Comparison of ENCODE assay signal across 1 cellular context in the genomic region with DNA sequence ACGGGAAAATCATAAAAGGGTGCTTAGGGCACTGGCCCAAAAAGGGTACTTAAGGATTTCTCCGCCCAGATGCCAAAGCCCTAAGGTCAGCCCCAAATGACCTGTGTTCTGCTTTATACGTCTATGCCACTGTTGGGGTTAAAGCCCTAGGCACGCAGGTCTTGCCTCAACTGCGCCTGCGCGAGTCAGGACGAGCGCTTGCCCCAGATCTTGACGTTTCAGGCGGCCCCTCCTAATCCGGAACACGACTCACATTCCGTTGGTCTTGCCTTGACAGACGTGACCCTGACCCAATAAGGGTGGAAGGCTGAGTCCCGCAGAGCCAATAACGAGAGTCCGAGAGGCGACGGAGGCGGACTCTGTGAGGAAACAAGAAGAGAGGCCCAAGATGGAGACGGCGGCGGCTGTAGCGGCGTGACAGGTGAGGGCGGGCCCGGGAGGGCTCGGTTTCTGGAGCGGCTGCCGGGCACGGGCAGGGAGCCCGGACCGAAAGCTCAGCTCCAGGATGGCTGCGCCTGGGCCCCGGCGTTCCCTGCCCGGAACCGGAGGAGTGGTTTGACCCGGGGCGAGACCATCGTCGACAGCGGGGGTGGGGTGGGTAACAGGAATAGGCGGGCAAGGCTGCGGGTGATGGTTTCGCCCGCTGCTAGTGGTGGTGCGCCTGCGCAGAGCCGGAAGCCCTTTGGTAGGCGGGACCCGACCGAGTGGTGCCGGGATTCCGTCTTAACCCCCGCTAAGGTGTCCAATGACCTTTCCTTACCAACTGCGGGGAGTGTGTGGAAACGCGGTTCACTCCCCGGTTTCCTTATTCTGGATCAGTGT.
TF ChIP-seq lines count a peak whose summit lies in the region.

A gene (plus strand): TSS at position 375 of the 822 bp plus-strand sequence. CDS start 1,763 bp downstream, outside the sequence.

TF ChIP-seq in HepG2, 621 proteins besides CTCF, POLR2A, EP300 and RAD21 (continued from another document and continues in another):
- no peak for TF ChIP-seq MXD4 (CRISPR knock-in tag; IDR thresholded peaks at IDR 0.05)
- TF ChIP-seq, protein P1, sequence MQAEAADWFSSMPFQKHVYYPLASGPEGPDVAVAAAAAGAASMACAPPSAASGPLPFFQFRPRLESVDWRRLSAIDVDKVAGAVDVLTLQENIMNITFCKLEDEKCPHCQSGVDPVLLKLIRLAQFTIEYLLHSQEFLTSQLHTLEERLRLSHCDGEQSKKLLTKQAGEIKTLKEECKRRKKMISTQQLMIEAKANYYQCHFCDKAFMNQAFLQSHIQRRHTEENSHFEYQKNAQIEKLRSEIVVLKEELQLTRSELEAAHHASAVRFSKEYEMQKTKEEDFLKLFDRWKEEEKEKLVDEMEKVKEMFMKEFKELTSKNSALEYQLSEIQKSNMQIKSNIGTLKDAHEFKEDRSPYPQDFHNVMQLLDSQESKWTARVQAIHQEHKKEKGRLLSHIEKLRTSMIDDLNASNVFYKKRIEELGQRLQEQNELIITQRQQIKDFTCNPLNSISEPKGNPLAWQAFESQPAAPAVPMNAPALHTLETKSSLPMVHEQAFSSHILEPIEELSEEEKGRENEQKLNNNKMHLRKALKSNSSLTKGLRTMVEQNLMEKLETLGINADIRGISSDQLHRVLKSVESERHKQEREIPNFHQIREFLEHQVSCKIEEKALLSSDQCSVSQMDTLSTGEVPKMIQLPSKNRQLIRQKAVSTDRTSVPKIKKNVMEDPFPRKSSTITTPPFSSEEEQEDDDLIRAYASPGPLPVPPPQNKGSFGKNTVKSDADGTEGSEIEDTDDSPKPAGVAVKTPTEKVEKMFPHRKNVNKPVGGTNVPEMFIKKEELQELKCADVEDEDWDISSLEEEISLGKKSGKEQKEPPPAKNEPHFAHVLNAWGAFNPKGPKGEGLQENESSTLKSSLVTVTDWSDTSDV (CRISPR knock-in tag; IDR thresholded peaks at IDR 0.05): no peak
- no peak for TF ChIP-seq ZBTB7B (CRISPR knock-in tag; IDR thresholded peaks at IDR 0.05)
- TF ChIP-seq, protein P2, sequence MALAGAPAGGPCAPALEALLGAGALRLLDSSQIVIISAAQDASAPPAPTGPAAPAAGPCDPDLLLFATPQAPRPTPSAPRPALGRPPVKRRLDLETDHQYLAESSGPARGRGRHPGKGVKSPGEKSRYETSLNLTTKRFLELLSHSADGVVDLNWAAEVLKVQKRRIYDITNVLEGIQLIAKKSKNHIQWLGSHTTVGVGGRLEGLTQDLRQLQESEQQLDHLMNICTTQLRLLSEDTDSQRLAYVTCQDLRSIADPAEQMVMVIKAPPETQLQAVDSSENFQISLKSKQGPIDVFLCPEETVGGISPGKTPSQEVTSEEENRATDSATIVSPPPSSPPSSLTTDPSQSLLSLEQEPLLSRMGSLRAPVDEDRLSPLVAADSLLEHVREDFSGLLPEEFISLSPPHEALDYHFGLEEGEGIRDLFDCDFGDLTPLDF (CRISPR knock-in tag; IDR thresholded peaks at IDR 0.05): peak; percentile 60; the same call in 1 of the 2 replicates
- TF ChIP-seq, protein P3, sequence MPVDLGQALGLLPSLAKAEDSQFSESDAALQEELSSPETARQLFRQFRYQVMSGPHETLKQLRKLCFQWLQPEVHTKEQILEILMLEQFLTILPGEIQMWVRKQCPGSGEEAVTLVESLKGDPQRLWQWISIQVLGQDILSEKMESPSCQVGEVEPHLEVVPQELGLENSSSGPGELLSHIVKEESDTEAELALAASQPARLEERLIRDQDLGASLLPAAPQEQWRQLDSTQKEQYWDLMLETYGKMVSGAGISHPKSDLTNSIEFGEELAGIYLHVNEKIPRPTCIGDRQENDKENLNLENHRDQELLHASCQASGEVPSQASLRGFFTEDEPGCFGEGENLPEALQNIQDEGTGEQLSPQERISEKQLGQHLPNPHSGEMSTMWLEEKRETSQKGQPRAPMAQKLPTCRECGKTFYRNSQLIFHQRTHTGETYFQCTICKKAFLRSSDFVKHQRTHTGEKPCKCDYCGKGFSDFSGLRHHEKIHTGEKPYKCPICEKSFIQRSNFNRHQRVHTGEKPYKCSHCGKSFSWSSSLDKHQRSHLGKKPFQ (CRISPR knock-in tag; IDR thresholded peaks at IDR 0.05; ENCODE audit: insufficient replicate concordance): no peak
- no peak for TF ChIP-seq ZNF749 (CRISPR knock-in tag; IDR thresholded peaks at IDR 0.05; ENCODE audit: borderline replicate concordance)
- TF ChIP-seq, protein P4, sequence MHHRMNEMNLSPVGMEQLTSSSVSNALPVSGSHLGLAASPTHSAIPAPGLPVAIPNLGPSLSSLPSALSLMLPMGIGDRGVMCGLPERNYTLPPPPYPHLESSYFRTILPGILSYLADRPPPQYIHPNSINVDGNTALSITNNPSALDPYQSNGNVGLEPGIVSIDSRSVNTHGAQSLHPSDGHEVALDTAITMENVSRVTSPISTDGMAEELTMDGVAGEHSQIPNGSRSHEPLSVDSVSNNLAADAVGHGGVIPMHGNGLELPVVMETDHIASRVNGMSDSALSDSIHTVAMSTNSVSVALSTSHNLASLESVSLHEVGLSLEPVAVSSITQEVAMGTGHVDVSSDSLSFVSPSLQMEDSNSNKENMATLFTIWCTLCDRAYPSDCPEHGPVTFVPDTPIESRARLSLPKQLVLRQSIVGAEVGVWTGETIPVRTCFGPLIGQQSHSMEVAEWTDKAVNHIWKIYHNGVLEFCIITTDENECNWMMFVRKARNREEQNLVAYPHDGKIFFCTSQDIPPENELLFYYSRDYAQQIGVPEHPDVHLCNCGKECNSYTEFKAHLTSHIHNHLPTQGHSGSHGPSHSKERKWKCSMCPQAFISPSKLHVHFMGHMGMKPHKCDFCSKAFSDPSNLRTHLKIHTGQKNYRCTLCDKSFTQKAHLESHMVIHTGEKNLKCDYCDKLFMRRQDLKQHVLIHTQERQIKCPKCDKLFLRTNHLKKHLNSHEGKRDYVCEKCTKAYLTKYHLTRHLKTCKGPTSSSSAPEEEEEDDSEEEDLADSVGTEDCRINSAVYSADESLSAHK (CRISPR knock-in tag; IDR thresholded peaks at IDR 0.05; ENCODE audit: borderline replicate concordance): no peak
- TF ChIP-seq ATAD3A (CRISPR knock-in tag; IDR thresholded peaks at IDR 0.05): no peak
- no peak for TF ChIP-seq U2AF2 (IDR thresholded peaks at IDR 0.05; ENCODE audit: low read depth, low read length)
- no peak for TF ChIP-seq ZNF17 (CRISPR knock-in tag; IDR thresholded peaks at IDR 0.05)
- TF ChIP-seq KDM1A (CRISPR knock-in tag; IDR thresholded peaks at IDR 0.05): no peak
- peak; percentile 61; the same call in 1 of the 2 replicates for TF ChIP-seq SPEN (CRISPR knock-in tag; IDR thresholded peaks at IDR 0.05; ENCODE audit: low read depth)
- TF ChIP-seq GZF1 (CRISPR knock-in tag; IDR thresholded peaks at IDR 0.05): no peak
- no peak for TF ChIP-seq NONO (IDR thresholded peaks at IDR 0.05)
- no peak for TF ChIP-seq NONO (CRISPR knock-in tag; conservative IDR thresholded peaks at IDR 0.05)
- TF ChIP-seq ZNF891 (CRISPR knock-in tag; IDR thresholded peaks at IDR 0.05): no peak
- TF ChIP-seq, protein P5, sequence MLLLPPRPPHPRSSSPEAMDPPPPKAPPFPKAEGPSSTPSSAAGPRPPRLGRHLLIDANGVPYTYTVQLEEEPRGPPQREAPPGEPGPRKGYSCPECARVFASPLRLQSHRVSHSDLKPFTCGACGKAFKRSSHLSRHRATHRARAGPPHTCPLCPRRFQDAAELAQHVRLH (CRISPR knock-in tag; IDR thresholded peaks at IDR 0.05; ENCODE audit: borderline replicate concordance, low read depth): no peak
- no peak for TF ChIP-seq ELF3 (CRISPR knock-in tag; IDR thresholded peaks at IDR 0.05)
- TF ChIP-seq, protein P6, sequence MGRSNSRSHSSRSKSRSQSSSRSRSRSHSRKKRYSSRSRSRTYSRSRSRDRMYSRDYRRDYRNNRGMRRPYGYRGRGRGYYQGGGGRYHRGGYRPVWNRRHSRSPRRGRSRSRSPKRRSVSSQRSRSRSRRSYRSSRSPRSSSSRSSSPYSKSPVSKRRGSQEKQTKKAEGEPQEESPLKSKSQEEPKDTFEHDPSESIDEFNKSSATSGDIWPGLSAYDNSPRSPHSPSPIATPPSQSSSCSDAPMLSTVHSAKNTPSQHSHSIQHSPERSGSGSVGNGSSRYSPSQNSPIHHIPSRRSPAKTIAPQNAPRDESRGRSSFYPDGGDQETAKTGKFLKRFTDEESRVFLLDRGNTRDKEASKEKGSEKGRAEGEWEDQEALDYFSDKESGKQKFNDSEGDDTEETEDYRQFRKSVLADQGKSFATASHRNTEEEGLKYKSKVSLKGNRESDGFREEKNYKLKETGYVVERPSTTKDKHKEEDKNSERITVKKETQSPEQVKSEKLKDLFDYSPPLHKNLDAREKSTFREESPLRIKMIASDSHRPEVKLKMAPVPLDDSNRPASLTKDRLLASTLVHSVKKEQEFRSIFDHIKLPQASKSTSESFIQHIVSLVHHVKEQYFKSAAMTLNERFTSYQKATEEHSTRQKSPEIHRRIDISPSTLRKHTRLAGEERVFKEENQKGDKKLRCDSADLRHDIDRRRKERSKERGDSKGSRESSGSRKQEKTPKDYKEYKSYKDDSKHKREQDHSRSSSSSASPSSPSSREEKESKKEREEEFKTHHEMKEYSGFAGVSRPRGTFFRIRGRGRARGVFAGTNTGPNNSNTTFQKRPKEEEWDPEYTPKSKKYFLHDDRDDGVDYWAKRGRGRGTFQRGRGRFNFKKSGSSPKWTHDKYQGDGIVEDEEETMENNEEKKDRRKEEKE (IDR thresholded peaks at IDR 0.05): no peak
- no peak for TF ChIP-seq NCOA1 (CRISPR knock-in tag; IDR thresholded peaks at IDR 0.05)
- peak; percentile 96 for TF ChIP-seq SP2 (CRISPR knock-in tag; IDR thresholded peaks at IDR 0.05)
- TF ChIP-seq BHLHE40 (IDR thresholded peaks at IDR 0.05; ENCODE audit: low read length): peak; percentile 96
- TF ChIP-seq, protein P7, sequence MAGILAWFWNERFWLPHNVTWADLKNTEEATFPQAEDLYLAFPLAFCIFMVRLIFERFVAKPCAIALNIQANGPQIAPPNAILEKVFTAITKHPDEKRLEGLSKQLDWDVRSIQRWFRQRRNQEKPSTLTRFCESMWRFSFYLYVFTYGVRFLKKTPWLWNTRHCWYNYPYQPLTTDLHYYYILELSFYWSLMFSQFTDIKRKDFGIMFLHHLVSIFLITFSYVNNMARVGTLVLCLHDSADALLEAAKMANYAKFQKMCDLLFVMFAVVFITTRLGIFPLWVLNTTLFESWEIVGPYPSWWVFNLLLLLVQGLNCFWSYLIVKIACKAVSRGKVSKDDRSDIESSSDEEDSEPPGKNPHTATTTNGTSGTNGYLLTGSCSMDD (CRISPR knock-in tag; IDR thresholded peaks at IDR 0.05): no peak
- TF ChIP-seq FOXC1 (CRISPR knock-in tag; IDR thresholded peaks at IDR 0.05; ENCODE audit: borderline replicate concordance): no peak
- no peak for TF ChIP-seq TEAD2 (CRISPR knock-in tag; IDR thresholded peaks at IDR 0.05)
- TF ChIP-seq ZSCAN20 (CRISPR knock-in tag; IDR thresholded peaks at IDR 0.05; ENCODE audit: borderline replicate concordance): no peak
- peak; percentile 64 for TF ChIP-seq POLR2AphosphoS5 (IDR thresholded peaks at IDR 0.05; ENCODE audit: low read depth, low read length)
- TF ChIP-seq NFIC (IDR thresholded peaks at IDR 0.05; ENCODE audit: low read length): no peak
- no peak for TF ChIP-seq ZNF224 (CRISPR knock-in tag; IDR thresholded peaks at IDR 0.05)
- TF ChIP-seq, protein P8, sequence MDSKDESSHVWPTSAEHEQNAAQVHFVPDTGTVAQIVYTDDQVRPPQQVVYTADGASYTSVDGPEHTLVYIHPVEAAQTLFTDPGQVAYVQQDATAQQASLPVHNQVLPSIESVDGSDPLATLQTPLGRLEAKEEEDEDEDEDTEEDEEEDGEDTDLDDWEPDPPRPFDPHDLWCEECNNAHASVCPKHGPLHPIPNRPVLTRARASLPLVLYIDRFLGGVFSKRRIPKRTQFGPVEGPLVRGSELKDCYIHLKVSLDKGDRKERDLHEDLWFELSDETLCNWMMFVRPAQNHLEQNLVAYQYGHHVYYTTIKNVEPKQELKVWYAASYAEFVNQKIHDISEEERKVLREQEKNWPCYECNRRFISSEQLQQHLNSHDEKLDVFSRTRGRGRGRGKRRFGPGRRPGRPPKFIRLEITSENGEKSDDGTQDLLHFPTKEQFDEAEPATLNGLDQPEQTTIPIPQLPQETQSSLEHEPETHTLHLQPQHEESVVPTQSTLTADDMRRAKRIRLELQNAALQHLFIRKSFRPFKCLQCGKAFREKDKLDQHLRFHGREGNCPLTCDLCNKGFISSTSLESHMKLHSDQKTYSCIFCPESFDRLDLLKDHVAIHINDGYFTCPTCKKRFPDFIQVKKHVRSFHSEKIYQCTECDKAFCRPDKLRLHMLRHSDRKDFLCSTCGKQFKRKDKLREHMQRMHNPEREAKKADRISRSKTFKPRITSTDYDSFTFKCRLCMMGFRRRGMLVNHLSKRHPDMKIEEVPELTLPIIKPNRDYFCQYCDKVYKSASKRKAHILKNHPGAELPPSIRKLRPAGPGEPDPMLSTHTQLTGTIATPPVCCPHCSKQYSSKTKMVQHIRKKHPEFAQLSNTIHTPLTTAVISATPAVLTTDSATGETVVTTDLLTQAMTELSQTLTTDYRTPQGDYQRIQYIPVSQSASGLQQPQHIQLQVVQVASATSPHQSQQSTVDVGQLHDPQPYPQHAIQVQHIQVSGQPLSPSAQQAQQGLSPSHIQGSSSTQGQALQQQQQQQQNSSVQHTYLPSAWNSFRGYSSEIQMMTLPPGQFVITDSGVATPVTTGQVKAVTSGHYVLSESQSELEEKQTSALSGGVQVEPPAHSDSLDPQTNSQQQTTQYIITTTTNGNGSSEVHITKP (CRISPR knock-in tag; IDR thresholded peaks at IDR 0.05; ENCODE audit: low read depth): peak; percentile 99
- no peak for TF ChIP-seq ZNF558 (CRISPR knock-in tag; IDR thresholded peaks at IDR 0.05; ENCODE audit: borderline replicate concordance)
- TF ChIP-seq NR3C1 (CRISPR knock-in tag; IDR thresholded peaks at IDR 0.05): no peak
- TF ChIP-seq NCOA5 (CRISPR knock-in tag; IDR thresholded peaks at IDR 0.05): no peak
- no peak for TF ChIP-seq ZNF180 (CRISPR knock-in tag; IDR thresholded peaks at IDR 0.05; ENCODE audit: borderline replicate concordance, low read depth)
- TF ChIP-seq NR1H2 (CRISPR knock-in tag; IDR thresholded peaks at IDR 0.05; ENCODE audit: borderline replicate concordance, low read depth): no peak
- no peak for TF ChIP-seq ARID2 (CRISPR knock-in tag; IDR thresholded peaks at IDR 0.05; ENCODE audit: borderline replicate concordance)
- no peak for TF ChIP-seq HOXA9 (CRISPR knock-in tag; IDR thresholded peaks at IDR 0.05; ENCODE audit: borderline replicate concordance)
- TF ChIP-seq ZNF451 (CRISPR knock-in tag; IDR thresholded peaks at IDR 0.05): no peak
- TF ChIP-seq ARNT2 (CRISPR knock-in tag; IDR thresholded peaks at IDR 0.05; ENCODE audit: low read depth): no peak; the same call in 1 of the 2 replicates
- no peak for TF ChIP-seq ZNF816 (CRISPR knock-in tag; IDR thresholded peaks at IDR 0.05; ENCODE audit: borderline replicate concordance)
- no peak for TF ChIP-seq ZNF747 (CRISPR knock-in tag; IDR thresholded peaks at IDR 0.05; ENCODE audit: borderline replicate concordance)
- no peak for TF ChIP-seq ZNF768 (CRISPR knock-in tag; IDR thresholded peaks at IDR 0.05)
- no peak for TF ChIP-seq ZNF878 (CRISPR knock-in tag; IDR thresholded peaks at IDR 0.05)
- no peak for TF ChIP-seq POLR2AphosphoS2 (IDR thresholded peaks at IDR 0.05; ENCODE audit: low read depth, low read length)
- peak; percentile 77 for TF ChIP-seq ATF1 (CRISPR knock-in tag; IDR thresholded peaks at IDR 0.05)
- TF ChIP-seq DNMT1 (CRISPR knock-in tag; IDR thresholded peaks at IDR 0.05): no peak
- TF ChIP-seq ZNF780A (CRISPR knock-in tag; IDR thresholded peaks at IDR 0.05): no peak
- no peak for TF ChIP-seq CBX5 (CRISPR knock-in tag; IDR thresholded peaks at IDR 0.05; ENCODE audit: borderline replicate concordance)
- no peak for TF ChIP-seq HES4 (CRISPR knock-in tag; IDR thresholded peaks at IDR 0.05; ENCODE audit: borderline replicate concordance)
- TF ChIP-seq ZKSCAN1 (IDR thresholded peaks at IDR 0.05; ENCODE audit: low read length): no peak
- no peak for TF ChIP-seq SNAPC2 (CRISPR knock-in tag; IDR thresholded peaks at IDR 0.05)
- TF ChIP-seq HMG20B (CRISPR knock-in tag; conservative IDR thresholded peaks at IDR 0.05): no peak
- no peak for TF ChIP-seq STAT5B (CRISPR knock-in tag; IDR thresholded peaks at IDR 0.05)
